ENCODE assay signal across 8 cellular contexts in the genomic region with DNA sequence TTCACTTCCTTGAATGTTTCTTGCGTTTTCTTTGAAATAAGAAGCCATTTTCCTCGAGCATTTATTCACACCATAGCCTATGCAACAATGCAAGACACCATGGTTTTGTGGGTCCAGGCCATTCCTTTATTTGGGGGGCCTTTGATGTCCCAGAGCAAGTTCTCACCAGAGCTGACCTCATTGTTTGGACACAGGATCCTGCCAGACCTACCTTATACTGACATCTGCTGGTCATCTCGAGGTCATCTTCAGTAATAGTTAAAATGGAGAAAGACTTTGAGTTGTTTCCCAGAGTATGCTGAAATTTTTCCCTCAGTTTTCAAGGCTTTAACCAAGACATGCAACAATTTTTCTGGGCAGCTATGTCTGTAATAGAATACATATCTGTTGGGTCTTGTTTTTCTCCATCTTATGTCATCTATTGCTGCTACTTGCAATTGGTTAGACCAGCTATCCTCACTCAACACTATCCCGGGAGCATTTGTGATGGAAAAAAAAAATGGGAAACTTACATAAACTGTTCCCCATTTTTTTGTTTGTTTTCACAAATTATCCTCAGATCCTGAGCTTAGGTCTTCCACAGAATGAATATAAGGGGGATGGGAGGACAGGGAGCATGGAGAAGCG. TPM values are rescaled to one million over a fixed set of nuclear protein-coding genes. Genes with fewer than 3 reads are reported as not detected.
DNase-seq lines count a peak whose midpoint lies in the region; ATAC-seq, FAIRE-seq and TF ChIP-seq lines count a peak whose summit lies in the region.

No MANE protein-coding gene starts in this region.

- H2AK5ac ChIP-seq in H1 (ENCODE audit: low read depth, low read length) (no peak overlapping the region), neuronal stem cell (ENCODE audit: low read depth, low read length) (no peak overlapping the region)

- 57% methylated on average over 5 of the region's 5 CpGs; no CpG with 5 or more reads in 1 of the 2 experiments for WGBS in H1 (ENCODE audit: extremely low coverage in 1 of 2, insufficient coverage in 1 of 2, insufficient read length in 1 of 2, insufficient replicate concordance in 2 of 2, low coverage in 1 of 2, low lambda C conversion rate in 2 of 2, missing lambda C conversion rate in 1 of 2), 2 experiments
- WGBS in neuronal stem cell (ENCODE audit: extremely low coverage in 2 of 2, insufficient read length in 2 of 2, insufficient replicate concordance in 1 of 2), 2 donors = no CpG with 5 or more reads among the region's 5 CpGs

- no peak overlapping the region for H2BK20ac ChIP-seq in H1 (ENCODE audit: low read length)

- TF ChIP-seq RAD21 in H1 (IDR thresholded peaks at IDR 0.05 in 1 of 2, conservative IDR thresholded peaks at IDR 0.05 in 1 of 2; ENCODE audit: low read depth in 2 of 2, low read length in 2 of 2) = peak; percentile 71 to 72

- H3K4me2 ChIP-seq in H1 (ENCODE audit: insufficient read depth in 1 of 2, low read depth in 2 of 2, low read length in 2 of 2) (no peak overlapping the region), neuronal stem cell (ENCODE audit: insufficient read depth, low read length, poor library complexity, severe bottlenecking) (no peak overlapping the region)

- peak; percentile 79 for FAIRE-seq in H1 (lab: Jason Lieb, UNC)

- TF ChIP-seq POLR2A in H1 (IDR thresholded peaks at IDR 0.05; ENCODE audit: control extremely low read depth in 1 of 2, low read depth in 2 of 2, low read length in 2 of 2) = no peak

- H2AFZ ChIP-seq in H1 (ENCODE audit: low read length) (no peak overlapping the region; the same call in 1 of the 2 replicates), neuronal stem cell (ENCODE audit: low read length) (no peak overlapping the region)

- H3K79me1 ChIP-seq in H1 (ENCODE audit: low read depth, low read length) (no peaks in the 10 kb centered on the region), neuronal stem cell (ENCODE audit: low read depth, low read length) (no peaks in the 10 kb centered on the region)

- TF ChIP-seq CTCF in left ventricle myocardium inferior (IDR thresholded peaks at IDR 0.05; ENCODE audit: borderline replicate concordance) (peak; percentile 64), H1 (IDR thresholded peaks at IDR 0.05; ENCODE audit: control extremely low read depth in 1 of 3, insufficient read depth in 1 of 3, low read depth in 1 of 3, low read length in 3 of 3) (peak in 2 of 3 experiments; percentile 55 to 71; a peak in 3 of 4 replicates)

- no peaks in the 10 kb centered on the region for H3K79me2 ChIP-seq in H1 (ENCODE audit: control insufficient read depth in 1 of 2, insufficient read depth in 2 of 2, low read length in 2 of 2)

- H3K9ac ChIP-seq in H1 (replicated peaks in 1 of 4; ENCODE audit: extremely low read depth in 1 of 4, low read depth in 3 of 4, low read length in 3 of 4) (no peak overlapping the region), neuronal stem cell (ENCODE audit: low read depth, low read length, poor library complexity) (no peak overlapping the region)

- no peaks in the 10 kb centered on the region for H3K4me1 ChIP-seq in left ventricle myocardium inferior
- H3K4me1 ChIP-seq in H1 (replicated peaks in 1 of 4; ENCODE audit: control insufficient read depth in 3 of 4, insufficient read depth in 4 of 4, low read length in 3 of 4) = no peaks in the 10 kb centered on the region
- no peaks in the 10 kb centered on the region for H3K4me1 ChIP-seq in neuronal stem cell (ENCODE audit: control insufficient read depth in 2 of 2, insufficient read depth in 1 of 2, low read depth in 1 of 2, low read length in 2 of 2)

- H3K27me3 ChIP-seq in left ventricle myocardium inferior (ENCODE audit: low read depth) (peaks cover 42% of the 10 kb centered on the region), H1 (replicated peaks in 1 of 4; ENCODE audit: control insufficient read depth in 3 of 4, extremely low read depth in 1 of 4, insufficient read depth in 3 of 4, low read length in 3 of 4) (no peaks in the 10 kb centered on the region; a peak in 1 of 7 replicates), neuronal stem cell (ENCODE audit: control insufficient read depth in 3 of 3, insufficient read depth in 3 of 3, low read depth in 1 of 3, low read length in 3 of 3) (no peaks in the 10 kb centered on the region)

- ATAC-seq in Right ventricle myocardium inferior = no peak

- H4K8ac ChIP-seq in H1 (ENCODE audit: extremely low read depth, insufficient read depth, low read length) = no peak overlapping the region
- no peak overlapping the region for H4K8ac ChIP-seq in neuronal stem cell (ENCODE audit: low read depth, low read length)

- no peak overlapping the region for H3K56ac ChIP-seq in H1 (replicated peaks; ENCODE audit: insufficient read length, low read depth, low read length)

- H3K27ac ChIP-seq in left ventricle myocardium inferior (replicated peaks) (no peak overlapping the region), H1 (ENCODE audit: low read depth, low read length) (no peak overlapping the region), neuronal stem cell (replicated peaks; ENCODE audit: low read length) (no peak overlapping the region)

- no peak overlapping the region for H4K91ac ChIP-seq in H1 (replicated peaks; ENCODE audit: insufficient read length, low read length)
- no peak overlapping the region for H4K91ac ChIP-seq in neuronal stem cell (ENCODE audit: low read depth, low read length, poor library complexity)

- H3K4me3 ChIP-seq in left ventricle myocardium inferior (no peak overlapping the region), H1 (ENCODE audit: extremely low read depth in 1 of 4, insufficient read depth in 2 of 4, low read depth in 3 of 4, low read length in 4 of 4) (no peak overlapping the region), neuronal stem cell (ENCODE audit: low read length in 2 of 2) (no peak overlapping the region)

- no peak overlapping the region for H3K23ac ChIP-seq in H1 (ENCODE audit: insufficient read length)
- H3K23ac ChIP-seq in neuronal stem cell (ENCODE audit: low read depth, low read length, poor library complexity) = no peak overlapping the region

- H3K14ac ChIP-seq in H1 (ENCODE audit: insufficient read length) = no peak overlapping the region
- no peak overlapping the region for H3K14ac ChIP-seq in neuronal stem cell (ENCODE audit: low read length)

- H2BK12ac ChIP-seq in H1 (ENCODE audit: low read depth, low read length) = no peak overlapping the region
- H2BK12ac ChIP-seq in neuronal stem cell (ENCODE audit: low read length) = no peak overlapping the region

- H2BK15ac ChIP-seq in H1 (ENCODE audit: low read length) (no peak overlapping the region), neuronal stem cell (ENCODE audit: low read length) (no peak overlapping the region)

- no peak overlapping the region for H2BK5ac ChIP-seq in H1 (ENCODE audit: low read depth, low read length)
- no peak overlapping the region for H2BK5ac ChIP-seq in neuronal stem cell (ENCODE audit: low read length)

- no peak for DNase-seq in left ventricle myocardium inferior
- no peak for DNase-seq in Right ventricle myocardium inferior (ENCODE audit: missing footprints)
- peak; percentile 41 for DNase-seq in NCI-H748 (lab: John Stamatoyannopoulos, UW; ENCODE audit: unreplicated experiment)
- no peak for DNase-seq in H1 (ENCODE audit: low read depth in 1 of 2, low spot score in 2 of 2)
- DNase-seq in neuronal stem cell (ENCODE audit: low spot score) = peak; percentile 20
- no peak for DNase-seq in NCI-H2107 treated with DMSO at 0.1 percent for 48 hours (lab: John Stamatoyannopoulos, UW; ENCODE audit: unreplicated experiment)
- DNase-seq in GF-D8 (lab: John Stamatoyannopoulos, UW) = no peak
- DNase-seq in middle frontal gyrus (ENCODE audit: extremely low spot score, low spot score) = no peak

- H3K4ac ChIP-seq in H1 (replicated peaks; ENCODE audit: insufficient read length, low read depth, low read length) (no peak overlapping the region), neuronal stem cell (ENCODE audit: low read length) (no peak overlapping the region)

- H3K36me3 ChIP-seq in left ventricle myocardium inferior (no peaks in the 10 kb centered on the region), H1 (ENCODE audit: control insufficient read depth in 2 of 4, insufficient read depth in 4 of 4, low read length in 3 of 4) (no peaks in the 10 kb centered on the region), neuronal stem cell (replicated peaks in 1 of 2; ENCODE audit: control insufficient read depth in 2 of 2, insufficient read depth in 2 of 2, low read length in 2 of 2) (no peaks in the 10 kb centered on the region)

- POLR2A ChIA-PET in H1 (lab: Charles Lee; ENCODE audit: partially characterized antibody) = no interaction called here

- no peaks in the 10 kb centered on the region for H3K23me2 ChIP-seq in H1 (ENCODE audit: low read depth, low read length)

- H3K9me3 ChIP-seq in left ventricle myocardium inferior (replicated peaks) = peaks cover 4% of the 10 kb centered on the region
- peaks cover 0 to 6% of the 10 kb centered on the region in 2 experiments; a peak in 1 of 4 replicates for H3K9me3 ChIP-seq in H1 (ENCODE audit: insufficient read depth in 2 of 2, low read depth in 1 of 2, low read length in 1 of 2)
- H3K9me3 ChIP-seq in neuronal stem cell (replicated peaks in 1 of 2; ENCODE audit: control insufficient read depth in 2 of 2, insufficient read depth in 1 of 2, low read depth in 1 of 2, low read length in 2 of 2) = no peaks in the 10 kb centered on the region

- H4K5ac ChIP-seq in H1 (ENCODE audit: insufficient read length, low read depth, low read length) = no peak overlapping the region

- H3K18ac ChIP-seq in H1 (ENCODE audit: extremely low read depth, low read length) = no peak overlapping the region
- no peak overlapping the region for H3K18ac ChIP-seq in neuronal stem cell (ENCODE audit: low read length)

- intact Hi-C loops in left ventricle myocardium inferior (cut with micrococcal nuclease) (no loop called here), Right ventricle myocardium inferior (cut with DNase I) (no loop called here)

- no peak for TF ChIP-seq EP300 in H1 (IDR thresholded peaks at IDR 0.05; ENCODE audit: borderline replicate concordance in 1 of 2, low read depth in 2 of 2, low read length in 2 of 2)

- H2BK120ac ChIP-seq in H1 (replicated peaks; ENCODE audit: low read depth, low read length) (no peak overlapping the region), neuronal stem cell (ENCODE audit: low read depth, low read length) (no peak overlapping the region)

- CTCF ChIA-PET in H1 (lab: Charles Lee; ENCODE audit: partially characterized antibody) = interaction anchor here (0.6 to 9.0 kb wide), 31 partner anchors 7 to 1643 kb away, joined by 3 to 98 read pairs (median 4); no protein-coding TSS in a partner anchor

- H4K20me1 ChIP-seq in H1 (replicated peaks in 1 of 2; ENCODE audit: control insufficient read depth in 1 of 2, insufficient read depth in 2 of 2, low read length in 2 of 2) = no peaks in the 10 kb centered on the region

RNA-seq across cellular contexts. Expression of a gene that starts 34.0 kb away (rescaled TPM):
- 16.0 TPM for total RNA-seq in left ventricle myocardium inferior
- total RNA-seq in Right ventricle myocardium inferior = 14.5 TPM
- 8.1 and 9.9 TPM in 2 replicates for total RNA-seq in H1 (2021; fragmentation: NEBNext Ultra II Directional; extraction: Animal tissue kit (Norgen Biotek cat#: 25700))
- polyA plus RNA-seq in H1 (2011; rRNA removed) = 10.9 and 12.2 TPM in 2 replicates
- polyA plus RNA-seq in H1 (2011; cell fraction: cytosol; rRNA removed) = 8.9 TPM
- 10.9 TPM for polyA plus RNA-seq in H1 (2011; cell fraction: nucleus; rRNA removed)
- polyA plus RNA-seq in H1 (2012, experiment 1 of 2) = 8.6 to 10.5 TPM (median 9.6 TPM) in 4 replicates
- 8.1 TPM for polyA plus RNA-seq in H1 (2012, experiment 2 of 2)
- 12.5 TPM for polyA plus RNA-seq in H1 (2013, experiment 1 of 2)
- polyA plus RNA-seq in H1 (2013, experiment 2 of 2) = 13.6 TPM
- 11.9 and 13.3 TPM in 2 replicates for polyA minus RNA-seq in H1 (2011; rRNA and poly(A)+ RNA removed)
- 7.4 TPM for polyA minus RNA-seq in H1 (2011; cell fraction: cytosol; rRNA and poly(A)+ RNA removed)
- polyA minus RNA-seq in H1 (2011; cell fraction: nucleus; rRNA and poly(A)+ RNA removed) = 6.3 TPM
- 1.4 TPM for polyA plus RNA-seq in neuronal stem cell (2013, experiment 1 of 2)
- polyA plus RNA-seq in neuronal stem cell (2013, experiment 2 of 2) = 1.5 TPM

Comparison
In these comparisons a context has a peak if more than half of its experiments do, and no peak if none do; other contexts are left out.
1. DNase-seq: peak in NCI-H748 (single experiment) and neuronal stem cell (single experiment); none in left ventricle myocardium inferior (single experiment), Right ventricle myocardium inferior (single experiment), H1 (0 of 2), NCI-H2107 treated with DMSO at 0.1 percent for 48 hours (single experiment), GF-D8 (single experiment) and middle frontal gyrus (single experiment).